8 cellular contexts compared by ENCODE assay signal in genomic region chr5:108003178-108003577, GRCh38.
DNase-seq lines count a peak whose midpoint lies in the region; ATAC-seq and TF ChIP-seq lines count a peak whose summit lies in the region.

No MANE protein-coding gene starts in this region.

- peak; percentile 32 for DNase-seq in RWPE1 (ENCODE audit: low spot score)
- peak; percentile 51 for DNase-seq in fibroblast of the conjunctiva (ENCODE audit: low read depth)
- DNase-seq in stimulated activated naive CD8-positive, alpha-beta T cell treated with anti-CD3 and anti-CD28 coated beads, Interleukin-15, Interleukin-2, amounts not matched to agents 100 U/mL and 50 U/mL, for 24 hours = no peak
- no peak for DNase-seq in superior temporal gyrus (ENCODE audit: extremely low spot score)
- no peak for DNase-seq in effector CD4-positive, alpha-beta T cell

- TF ChIP-seq CTCF in RWPE1 (conservative IDR thresholded peaks at IDR 0.05; ENCODE audit: low read depth) = no peak

- TF ChIP-seq POLR2A in GM18505 (IDR thresholded peaks at IDR 0.05; ENCODE audit: borderline replicate concordance, extremely low read depth, insufficient read depth, insufficient read length) = no peak

- peak overlapping the region; percentile 76 for H2AFZ ChIP-seq in ACC112 (ENCODE audit: low read length, unreplicated experiment)

- no peaks in the 10 kb centered on the region for H3K79me2 ChIP-seq in ACC112 (ENCODE audit: control insufficient read depth, insufficient read depth, low read length, unreplicated experiment)

- POLR2A ChIA-PET in RWPE1 (lab: Yijun Ruan, JAX; ENCODE audit: low non-redundant PET) = no interaction called here

- CTCF ChIA-PET in RWPE1 (lab: Yijun Ruan, JAX) = no interaction called here

- H3K27me3 ChIP-seq in ACC112 (ENCODE audit: insufficient read depth, low read length) = no peaks in the 10 kb centered on the region

- ATAC-seq in GM18505 (IDR thresholded peaks at IDR 0.05; ENCODE audit: unreplicated experiment) = peak; percentile 98
- ATAC-seq in HG02943 (IDR thresholded peaks at IDR 0.05; ENCODE audit: low read depth, unreplicated experiment) = peak; percentile 91
- ATAC-seq in stimulated activated naive CD8-positive, alpha-beta T cell treated with anti-CD3 and anti-CD28 coated beads, Interleukin-15, Interleukin-2, amounts not matched to agents 100 U/mL and 50 U/mL, for 24 hours = peak; percentile 78

- peak overlapping the region; percentile 11 for H3K27ac ChIP-seq in ACC112 (ENCODE audit: low read depth, low read length)
- no peak overlapping the region for H3K27ac ChIP-seq in RWPE1

- peaks cover 8% of the 10 kb centered on the region for H3K4me1 ChIP-seq in ACC112 (ENCODE audit: control insufficient read depth, insufficient read depth, low read length, unreplicated experiment)

- H3K4me3 ChIP-seq in ACC112 (ENCODE audit: low read depth, low read length) = peak overlapping the region; percentile 66

- no peaks in the 10 kb centered on the region for H3K36me3 ChIP-seq in ACC112 (ENCODE audit: insufficient read depth, low read length)

Comparison
In these comparisons a context has a peak if more than half of its experiments do, and no peak if none do; other contexts are left out.
1. DNase-seq: peak in RWPE1 (single experiment) and fibroblast of the conjunctiva (single experiment); none in stimulated activated naive CD8-positive, alpha-beta T cell treated with anti-CD3 and anti-CD28 coated beads, Interleukin-15, Interleukin-2, amounts not matched to agents 100 U/mL and 50 U/mL, for 24 hours (single experiment), superior temporal gyrus (single experiment) and effector CD4-positive, alpha-beta T cell (single experiment).
2. Peak in every context shown above with its lines, with median percentiles within 50 percentile points of each other: ATAC-seq.